9 cellular contexts compared by ENCODE assay signal in genomic region chr2:70523996-70524965, GRCh38. TPM values are rescaled to one million over a fixed set of nuclear protein-coding genes. Genes with fewer than 3 reads are reported as not detected.
A peak's percentile ranks its signal among the peaks of the same experiment; 100 is the strongest.
DNase-seq lines count a peak whose midpoint lies in the region; ATAC-seq and TF ChIP-seq lines count a peak whose summit lies in the region.
"Had no signal": no experiment of that assay in that cellular context is flagged by ENCODE, and none has a peak within 500 bp of the region (broad histone marks: within the 10 kb centered on the region; RNA-seq: fewer than 3 reads in every experiment).

No MANE protein-coding gene starts in this region.

- H2BK12ac ChIP-seq in mesenchymal stem cell (ENCODE audit: low read length in 2 of 2) = no peak overlapping the region
- no peak overlapping the region for H2BK12ac ChIP-seq in neuronal stem cell (ENCODE audit: low read length)

- TF ChIP-seq CTCF in body of pancreas (IDR thresholded peaks at IDR 0.05) = no peak

- H3K14ac ChIP-seq in mesenchymal stem cell (ENCODE audit: low read length in 2 of 2) (no peak overlapping the region), neuronal stem cell (ENCODE audit: low read length) (no peak overlapping the region)

- peak overlapping the region; percentile 79 to 87 (median 80) for H3K27ac ChIP-seq in body of pancreas
- peak overlapping the region; percentile 25 for H3K27ac ChIP-seq in mesenchymal stem cell (ENCODE audit: low read length, poor library complexity, severe bottlenecking)
- no peak overlapping the region for H3K27ac ChIP-seq in neuronal stem cell (replicated peaks; ENCODE audit: low read length)

- H3K9ac ChIP-seq in NT2/D1 (ENCODE audit: insufficient read length, low read depth) (no peak overlapping the region), mesenchymal stem cell (ENCODE audit: low read length) (no peak overlapping the region), neuronal stem cell (ENCODE audit: low read depth, low read length, poor library complexity) (no peak overlapping the region)

- H3K4ac ChIP-seq in mesenchymal stem cell (ENCODE audit: low read depth in 1 of 2, low read length in 2 of 2) (no peak overlapping the region), neuronal stem cell (ENCODE audit: low read length) (no peak overlapping the region)

- WGBS in body of pancreas, 2 donors = 22 to 25% methylated on average over 8 to 14 of the region's 14 CpGs
- WGBS in mesenchymal stem cell = 57% methylated on average over 14 of the region's 14 CpGs
- WGBS in neuronal stem cell (ENCODE audit: extremely low coverage in 2 of 2, insufficient read length in 2 of 2, insufficient replicate concordance in 1 of 2), 2 donors = no CpG with 5 or more reads among the region's 14 CpGs

- H4K8ac ChIP-seq in mesenchymal stem cell (ENCODE audit: low read length) (no peak overlapping the region), neuronal stem cell (ENCODE audit: low read depth, low read length) (no peak overlapping the region)

- no peaks in the 10 kb centered on the region for H3K79me1 ChIP-seq in mesenchymal stem cell (replicated peaks; ENCODE audit: low read length, poor library complexity, severe bottlenecking)
- H3K79me1 ChIP-seq in neuronal stem cell (ENCODE audit: low read depth, low read length) = no peaks in the 10 kb centered on the region

- H2AFZ ChIP-seq in mesenchymal stem cell (ENCODE audit: low read depth, low read length) (no peak overlapping the region), neuronal stem cell (ENCODE audit: low read length) (no peak overlapping the region)

- H3K23ac ChIP-seq in mesenchymal stem cell (ENCODE audit: low read length in 2 of 2) (no peak overlapping the region), neuronal stem cell (ENCODE audit: low read depth, low read length, poor library complexity) (no peak overlapping the region)

- H3K4me2 ChIP-seq in mesenchymal stem cell (ENCODE audit: low read length, poor library complexity, severe bottlenecking) (no peak overlapping the region), neuronal stem cell (ENCODE audit: insufficient read depth, low read length, poor library complexity, severe bottlenecking) (no peak overlapping the region)

- peak overlapping the region; percentile 5 for H2AK5ac ChIP-seq in mesenchymal stem cell (ENCODE audit: low read length, severe bottlenecking)
- no peak overlapping the region for H2AK5ac ChIP-seq in neuronal stem cell (ENCODE audit: low read depth, low read length)

- H3K4me1 ChIP-seq in NT2/D1 (ENCODE audit: insufficient read depth, insufficient read length) = no peaks in the 10 kb centered on the region
- H3K4me1 ChIP-seq in body of pancreas = peaks cover 65% of the 10 kb centered on the region
- H3K4me1 ChIP-seq in mesenchymal stem cell (ENCODE audit: control insufficient read depth, insufficient read depth, low read depth, low read length) = peaks cover 22% of the 10 kb centered on the region
- peaks cover 0 to 6% of the 10 kb centered on the region in 2 donors for H3K4me1 ChIP-seq in neuronal stem cell (ENCODE audit: control insufficient read depth in 2 of 2, insufficient read depth in 1 of 2, low read depth in 1 of 2, low read length in 2 of 2)

- intact Hi-C loops in body of pancreas (cut with DNase I) = no loop called here

- H3K18ac ChIP-seq in mesenchymal stem cell (ENCODE audit: low read depth in 1 of 2, low read length in 2 of 2) (no peak overlapping the region), neuronal stem cell (ENCODE audit: low read length) (no peak overlapping the region)

- H3K27me3 ChIP-seq in NT2/D1 (ENCODE audit: insufficient read depth, insufficient read length) (no peaks in the 10 kb centered on the region), body of pancreas (no peaks in the 10 kb centered on the region), mesenchymal stem cell (ENCODE audit: control insufficient read depth in 1 of 2, insufficient read depth in 1 of 2, low read length in 2 of 2) (no peaks in the 10 kb centered on the region), neuronal stem cell (ENCODE audit: control insufficient read depth in 3 of 3, insufficient read depth in 3 of 3, low read depth in 1 of 3, low read length in 3 of 3) (peaks cover 0 to 37% (median 2%) of the 10 kb centered on the region in 3 experiments)

- H3K36me3 ChIP-seq in NT2/D1 (ENCODE audit: insufficient read depth, insufficient read length, low read length) (no peaks in the 10 kb centered on the region), body of pancreas (replicated peaks in 1 of 2; ENCODE audit: insufficient read depth in 1 of 2, low read depth in 2 of 2) (no peaks in the 10 kb centered on the region), mesenchymal stem cell (ENCODE audit: control insufficient read depth in 1 of 2, insufficient read depth in 2 of 2, low read depth in 1 of 2, low read length in 2 of 2) (no peaks in the 10 kb centered on the region), neuronal stem cell (replicated peaks in 1 of 2; ENCODE audit: control insufficient read depth in 2 of 2, insufficient read depth in 2 of 2, low read length in 2 of 2) (no peaks in the 10 kb centered on the region)

- H2BK5ac ChIP-seq in mesenchymal stem cell (ENCODE audit: low read depth, low read length, poor library complexity, severe bottlenecking) = no peak overlapping the region
- no peak overlapping the region for H2BK5ac ChIP-seq in neuronal stem cell (ENCODE audit: low read length)

- no peak overlapping the region for H2BK15ac ChIP-seq in mesenchymal stem cell (ENCODE audit: low read depth, poor library complexity, severe bottlenecking)
- no peak overlapping the region for H2BK15ac ChIP-seq in neuronal stem cell (ENCODE audit: low read length)

- H2BK120ac ChIP-seq in mesenchymal stem cell (ENCODE audit: low read depth, low read length) = no peak overlapping the region
- no peak overlapping the region for H2BK120ac ChIP-seq in neuronal stem cell (ENCODE audit: low read depth, low read length)

- TF ChIP-seq POLR2A in body of pancreas (IDR thresholded peaks at IDR 0.05) = peak in 1 of 3 donors; percentile 33

- H3K9me3 ChIP-seq in NT2/D1 (ENCODE audit: insufficient read depth, low read length) = no peaks in the 10 kb centered on the region
- no peaks in the 10 kb centered on the region for H3K9me3 ChIP-seq in body of pancreas
- no peaks in the 10 kb centered on the region for H3K9me3 ChIP-seq in mesenchymal stem cell (ENCODE audit: control insufficient read depth, low read length)
- H3K9me3 ChIP-seq in neuronal stem cell (replicated peaks in 1 of 2; ENCODE audit: control insufficient read depth in 2 of 2, insufficient read depth in 1 of 2, low read depth in 1 of 2, low read length in 2 of 2) = no peaks in the 10 kb centered on the region

- ATAC-seq in body of pancreas (peak; percentile 90), HG03280 (IDR thresholded peaks at IDR 0.05; ENCODE audit: unreplicated experiment) (no peak), GM19395 (IDR thresholded peaks at IDR 0.05; ENCODE audit: unreplicated experiment) (no peak)

- peak; percentile 39 for DNase-seq in DMS79 treated with DMSO at 0.1 percent for 48 hours (lab: John Stamatoyannopoulos, UW)
- DNase-seq in NT2/D1 (ENCODE audit: low read depth, low spot score) = peak; percentile 42
- DNase-seq in body of pancreas = peak; percentile 84 to 94 (median 92)
- no peak for DNase-seq in mesenchymal stem cell
- no peak for DNase-seq in hepatic stellate cell (ENCODE audit: low spot score)
- DNase-seq in neuronal stem cell (ENCODE audit: low spot score) = no peak

- H3K4me3 ChIP-seq in NT2/D1 (ENCODE audit: insufficient read length, low read depth) (no peak overlapping the region), body of pancreas (no peak overlapping the region), mesenchymal stem cell (ENCODE audit: insufficient read depth in 1 of 2, low read depth in 1 of 2, low read length in 2 of 2) (no peak overlapping the region), neuronal stem cell (ENCODE audit: low read length in 2 of 2) (no peak overlapping the region)

- H4K91ac ChIP-seq in mesenchymal stem cell (ENCODE audit: low read length) = no peak overlapping the region
- no peak overlapping the region for H4K91ac ChIP-seq in neuronal stem cell (ENCODE audit: low read depth, low read length, poor library complexity)

RNA-seq across cellular contexts. Expression of gene TGFA, which starts 29.3 kb away (rescaled TPM):
- total RNA-seq in body of pancreas = 10 to 100 TPM; 13.5 to 18.5 TPM
- not detected for polyA plus RNA-seq in mesenchymal stem cell (2013, experiment 1 of 2)
- not detected for polyA plus RNA-seq in mesenchymal stem cell (2013, experiment 2 of 2)
- polyA plus RNA-seq in neuronal stem cell (2013, experiment 1 of 2) = 0.25 TPM
- polyA plus RNA-seq in neuronal stem cell (2013, experiment 2 of 2) = 0.25 TPM
- total RNA-seq: fibroblast of lung had no signal

Comparison
In these comparisons a context has a peak if more than half of its experiments do, and no peak if none do; other contexts are left out.
1. DNase-seq: peak in DMS79 treated with DMSO at 0.1 percent for 48 hours (single experiment), NT2/D1 (single experiment) and body of pancreas (4 of 4); none in mesenchymal stem cell (single experiment), hepatic stellate cell (single experiment) and neuronal stem cell (single experiment).